8 cellular contexts compared by ENCODE assay signal in genomic region chr3:195537995-195538394, GRCh38. TPM values are rescaled to one million over a fixed set of nuclear protein-coding genes. Genes with fewer than 3 reads are reported as not detected.
A peak's percentile ranks its signal among the peaks of the same experiment; 100 is the strongest.
DNase-seq lines count a peak whose midpoint lies in the region; ATAC-seq and TF ChIP-seq lines count a peak whose summit lies in the region.

No MANE protein-coding gene starts in this region.

- H3K36me3 ChIP-seq in mesendoderm (ENCODE audit: control insufficient read depth, insufficient read depth, low read length) (no peaks in the 10 kb centered on the region), mesenchymal stem cell (ENCODE audit: control insufficient read depth in 1 of 2, insufficient read depth in 2 of 2, low read depth in 1 of 2, low read length in 2 of 2) (peaks cover 0 to 5% of the 10 kb centered on the region in 2 experiments)

- no peak overlapping the region for H3K9ac ChIP-seq in mesendoderm (ENCODE audit: low read length)
- no peak overlapping the region for H3K9ac ChIP-seq in mesenchymal stem cell (ENCODE audit: low read length)

- H3K27me3 ChIP-seq in mesendoderm (ENCODE audit: insufficient read depth, low read length, poor library complexity) (no peaks in the 10 kb centered on the region), mesenchymal stem cell (ENCODE audit: control insufficient read depth in 1 of 2, insufficient read depth in 1 of 2, low read length in 2 of 2) (no peaks in the 10 kb centered on the region)

- no peak overlapping the region for H2AFZ ChIP-seq in mesenchymal stem cell (ENCODE audit: low read depth, low read length)

- no peak overlapping the region for H2BK15ac ChIP-seq in mesendoderm (replicated peaks; ENCODE audit: low read depth)
- H2BK15ac ChIP-seq in mesenchymal stem cell (ENCODE audit: low read depth, poor library complexity, severe bottlenecking): no peak overlapping the region

- no peak overlapping the region for H3K56ac ChIP-seq in mesendoderm (ENCODE audit: low read length)

- TF ChIP-seq CTCF in GM12872 (IDR thresholded peaks at IDR 0.05; ENCODE audit: insufficient read depth, low read depth, low read length): peak; percentile 18; the same call in 1 of the 3 replicates

- in situ Hi-C loops in G401 (cut with HindIII; ENCODE audit: low sequenced_read_pairs): no loop called here

- ATAC-seq in GM21447 (IDR thresholded peaks at IDR 0.05; ENCODE audit: unreplicated experiment) (peak; percentile 56), HG03575 (IDR thresholded peaks at IDR 0.05; ENCODE audit: extremely low read depth, insufficient number of reproducible peaks, low FRiP score, unreplicated experiment) (peak; percentile 39)

- H4K8ac ChIP-seq in mesendoderm (ENCODE audit: low read depth, low read length) (no peak overlapping the region), mesenchymal stem cell (ENCODE audit: low read length) (no peak overlapping the region)

- H3K23ac ChIP-seq in mesendoderm (ENCODE audit: low read length) (no peak overlapping the region), mesenchymal stem cell (ENCODE audit: low read length in 2 of 2) (no peak overlapping the region)

- H3K14ac ChIP-seq in mesenchymal stem cell (ENCODE audit: low read length in 2 of 2): no peak overlapping the region

- H3K4me3 ChIP-seq in mesendoderm (ENCODE audit: low read length) (no peak overlapping the region), mesenchymal stem cell (ENCODE audit: insufficient read depth in 1 of 2, low read depth in 1 of 2, low read length in 2 of 2) (no peak overlapping the region)

- H2BK12ac ChIP-seq in mesenchymal stem cell (ENCODE audit: low read length in 2 of 2): no peak overlapping the region

- peaks cover 18% of the 10 kb centered on the region for H3K79me2 ChIP-seq in mesendoderm (ENCODE audit: control insufficient read depth, insufficient read depth, low read length)

- H3K18ac ChIP-seq in mesendoderm (ENCODE audit: low read length) (no peak overlapping the region), mesenchymal stem cell (ENCODE audit: low read depth in 1 of 2, low read length in 2 of 2) (no peak overlapping the region)

- H3K27ac ChIP-seq in mesendoderm (ENCODE audit: low read depth, low read length) (no peak overlapping the region), mesenchymal stem cell (ENCODE audit: low read length, poor library complexity, severe bottlenecking) (no peak overlapping the region)

- WGBS in mesendoderm (ENCODE audit: extremely low coverage, insufficient coverage, low lambda C conversion rate): no CpG with 5 or more reads among the region's 2 CpGs
- WGBS in mesenchymal stem cell: 92% methylated on average over 2 of the region's 2 CpGs

- no peak overlapping the region for H3K4me2 ChIP-seq in mesendoderm (ENCODE audit: low read length)
- H3K4me2 ChIP-seq in mesenchymal stem cell (ENCODE audit: low read length, poor library complexity, severe bottlenecking): no peak overlapping the region

- no peak overlapping the region for H3K4ac ChIP-seq in mesendoderm (ENCODE audit: low read depth, low read length)
- H3K4ac ChIP-seq in mesenchymal stem cell (ENCODE audit: low read depth in 1 of 2, low read length in 2 of 2): no peak overlapping the region

- H2BK5ac ChIP-seq in mesendoderm (ENCODE audit: low read length): no peak overlapping the region
- no peak overlapping the region for H2BK5ac ChIP-seq in mesenchymal stem cell (ENCODE audit: low read depth, low read length, poor library complexity, severe bottlenecking)

- peaks cover 13% of the 10 kb centered on the region for H3K79me1 ChIP-seq in mesendoderm (ENCODE audit: low read length)
- H3K79me1 ChIP-seq in mesenchymal stem cell (replicated peaks; ENCODE audit: low read length, poor library complexity, severe bottlenecking): peaks cover 37% of the 10 kb centered on the region

- DNase-seq in effector CD4-positive, alpha-beta T cell: peak; percentile 36
- no peak for DNase-seq in mesendoderm
- no peak for DNase-seq in NCI-H526 (lab: John Stamatoyannopoulos, UW)
- no peak for DNase-seq in G401 (ENCODE audit: low spot score)
- no peak for DNase-seq in mesenchymal stem cell

- H3K9me3 ChIP-seq in mesenchymal stem cell (ENCODE audit: control insufficient read depth, low read length): no peaks in the 10 kb centered on the region

- no peak overlapping the region for H4K5ac ChIP-seq in mesendoderm (ENCODE audit: low read length)

- H2AK5ac ChIP-seq in mesendoderm (ENCODE audit: low read length) (no peak overlapping the region), mesenchymal stem cell (ENCODE audit: low read length, severe bottlenecking) (no peak overlapping the region)

- H2BK120ac ChIP-seq in mesendoderm (ENCODE audit: low read depth, low read length): no peak overlapping the region
- no peak overlapping the region for H2BK120ac ChIP-seq in mesenchymal stem cell (ENCODE audit: low read depth, low read length)

- H3K4me1 ChIP-seq in mesendoderm (ENCODE audit: control insufficient read depth, low read depth, low read length) (peaks cover 3% of the 10 kb centered on the region), mesenchymal stem cell (ENCODE audit: control insufficient read depth, insufficient read depth, low read depth, low read length) (peaks cover 7% of the 10 kb centered on the region)

- H4K91ac ChIP-seq in mesenchymal stem cell (ENCODE audit: low read length): no peak overlapping the region

RNA-seq across cellular contexts. Expression of gene PPP1R2, which starts 5.1 kb away (rescaled TPM):
- 20.5 TPM for polyA plus RNA-seq in mesendoderm (2013, experiment 1 of 2)
- 20.5 TPM for polyA plus RNA-seq in mesendoderm (2013, experiment 2 of 2)
- 103 and 133 TPM in 2 replicates for total RNA-seq in G401 (2014; rRNA removed; shearing (Covaris generic))
- polyA plus RNA-seq in mesenchymal stem cell (2013, experiment 1 of 2): 22.1 TPM
- polyA plus RNA-seq in mesenchymal stem cell (2013, experiment 2 of 2): 24.1 TPM

RNA-seq across cellular contexts. Expression of gene APOD, which starts 45.7 kb away (rescaled TPM):
- polyA plus RNA-seq in mesendoderm (2013, experiment 1 of 2): 0.07 TPM
- 0.04 TPM for polyA plus RNA-seq in mesendoderm (2013, experiment 2 of 2)
- 1.3 and 2.9 TPM in 2 replicates for total RNA-seq in G401 (2014; rRNA removed; shearing (Covaris generic))
- 0.10 TPM for polyA plus RNA-seq in mesenchymal stem cell (2013, experiment 1 of 2)
- polyA plus RNA-seq in mesenchymal stem cell (2013, experiment 2 of 2): 0.16 TPM
